ENCODE assay signal across 1 cellular context in genomic region chr10:112811741-112812551, GRCh38.
A peak's percentile ranks its signal among the peaks of the same experiment; 100 is the strongest.
TF ChIP-seq lines count a peak whose summit lies in the region.

No MANE protein-coding gene starts in this region.

TF ChIP-seq in IMR-90, 13 proteins besides CTCF, POLR2A, EP300 and RAD21 (continued from another document):
- TF ChIP-seq USF2 (IDR thresholded peaks at IDR 0.05; ENCODE audit: low read depth, low read length) (no peak), CEBPB (IDR thresholded peaks at IDR 0.05; ENCODE audit: low read depth, low read length) (no peak), CHD1 (IDR thresholded peaks at IDR 0.05; ENCODE audit: low read depth, low read length) (no peak), RCOR1 (IDR thresholded peaks at IDR 0.05; ENCODE audit: insufficient replicate concordance, low read length) (no peak), SMC3 (IDR thresholded peaks at IDR 0.05; ENCODE audit: low read depth, low read length) (peak; percentile 26; the same call in 1 of the 2 replicates), RFX5 (IDR thresholded peaks at IDR 0.05; ENCODE audit: low read depth, low read length) (no peak), BHLHE40 (IDR thresholded peaks at IDR 0.05; ENCODE audit: low read depth, low read length) (peak; percentile 50)
